11 cellular contexts compared by ENCODE assay signal in genomic region chr17:65495255-65496060, GRCh38.
DNase-seq lines count a peak whose midpoint lies in the region; TF ChIP-seq lines count a peak whose summit lies in the region.
"Had no signal": no experiment of that assay in that cellular context is flagged by ENCODE, and none has a peak within 500 bp of the region (broad histone marks: within the 10 kb centered on the region; RNA-seq: fewer than 3 reads in every experiment).

No MANE protein-coding gene starts in this region.

- H3K18ac ChIP-seq in neuronal stem cell (ENCODE audit: low read length) = peak overlapping the region; percentile 68

- H2BK12ac ChIP-seq in neuronal stem cell (ENCODE audit: low read length) = no peak overlapping the region

- H3K4ac ChIP-seq in neuronal stem cell (ENCODE audit: low read length) = no peak overlapping the region

- DNase-seq in NCI-H524 (lab: John Stamatoyannopoulos, UW) (peak; percentile 42 to 64), NCI-H524 treated with DMSO at 0.1 percent for 48 hours (lab: John Stamatoyannopoulos, UW) (no peak), NCI-H345 (lab: John Stamatoyannopoulos, UW) (peak; percentile 20), dorsolateral prefrontal cortex (peak in 1 of 10 donors; percentile 5), neuronal stem cell (ENCODE audit: low spot score) (peak; percentile 61), NCI-H128 (lab: John Stamatoyannopoulos, UW; ENCODE audit: unreplicated experiment) (no peak), spleen (no peak), GM23248 (no peak)
- DNase-seq: Karpas-422, SJCRH30 had no signal

- no peaks in the 10 kb centered on the region for H4K20me1 ChIP-seq in GM23248 (ENCODE audit: insufficient read depth)

- H3K9me3 ChIP-seq in neuronal stem cell (replicated peaks in 1 of 2; ENCODE audit: control insufficient read depth in 2 of 2, insufficient read depth in 1 of 2, low read depth in 1 of 2, low read length in 2 of 2) = peaks cover 0 to 2% of the 10 kb centered on the region in 2 donors
- no peaks in the 10 kb centered on the region for H3K9me3 ChIP-seq in spleen
- H3K9me3 ChIP-seq in GM23248 (ENCODE audit: low read depth) = no peaks in the 10 kb centered on the region
- H3K9me3 ChIP-seq: SJCRH30 had no signal

- no peak overlapping the region for H2AK5ac ChIP-seq in neuronal stem cell (ENCODE audit: low read depth, low read length)

- WGBS in neuronal stem cell (ENCODE audit: extremely low coverage in 2 of 2, insufficient read length in 2 of 2, insufficient replicate concordance in 1 of 2), 2 donors = no CpG with 5 or more reads among the region's 19 CpGs
- WGBS in spleen, 5 donors = 23 to 32% (median 29%) methylated on average over 19 of the region's 19 CpGs
- WGBS in GM23248 (ENCODE audit: low coverage in 1 of 2, low lambda C conversion rate in 2 of 2, missing lambda C conversion rate in 2 of 2), 2 experiments = 35 to 41% methylated on average over 19 of the region's 19 CpGs

- no peak overlapping the region for H3K14ac ChIP-seq in neuronal stem cell (ENCODE audit: low read length)

- no peaks in the 10 kb centered on the region for H3K36me3 ChIP-seq in neuronal stem cell (replicated peaks in 1 of 2; ENCODE audit: control insufficient read depth in 2 of 2, insufficient read depth in 2 of 2, low read length in 2 of 2)
- H3K36me3 ChIP-seq in spleen = no peaks in the 10 kb centered on the region
- H3K36me3 ChIP-seq in GM23248 (ENCODE audit: low read depth) = no peaks in the 10 kb centered on the region
- H3K36me3 ChIP-seq: SJCRH30 had no signal

- H2BK5ac ChIP-seq in neuronal stem cell (ENCODE audit: low read length) = no peak overlapping the region

- no peaks in the 10 kb centered on the region for H3K79me2 ChIP-seq in GM23248 (ENCODE audit: insufficient read depth)

- no peak overlapping the region for H4K91ac ChIP-seq in neuronal stem cell (ENCODE audit: low read depth, low read length, poor library complexity)

- H2BK15ac ChIP-seq in neuronal stem cell (ENCODE audit: low read length) = no peak overlapping the region

- H3K4me2 ChIP-seq in neuronal stem cell (ENCODE audit: insufficient read depth, low read length, poor library complexity, severe bottlenecking) (peak overlapping the region; percentile 46), GM23248 (ENCODE audit: unreplicated experiment) (no peak overlapping the region)
- H3K4me2 ChIP-seq: A549 had no signal

- H3K79me1 ChIP-seq in neuronal stem cell (ENCODE audit: low read depth, low read length) = no peaks in the 10 kb centered on the region

- H3K27me3 ChIP-seq in dorsolateral prefrontal cortex (no peaks in the 10 kb centered on the region), neuronal stem cell (ENCODE audit: control insufficient read depth in 3 of 3, insufficient read depth in 3 of 3, low read depth in 1 of 3, low read length in 3 of 3) (no peaks in the 10 kb centered on the region), spleen (replicated peaks in 1 of 7) (peaks cover 0 to 39% (median 0%) of the 10 kb centered on the region in 7 donors), GM23248 (replicated peaks; ENCODE audit: insufficient read depth) (no peaks in the 10 kb centered on the region; the same call in 1 of the 2 replicates)
- H3K27me3 ChIP-seq: SJCRH30 had no signal

- peaks cover 10 to 12% of the 10 kb centered on the region in 2 donors for H3K4me1 ChIP-seq in neuronal stem cell (ENCODE audit: control insufficient read depth in 2 of 2, insufficient read depth in 1 of 2, low read depth in 1 of 2, low read length in 2 of 2)
- no peaks in the 10 kb centered on the region for H3K4me1 ChIP-seq in spleen
- no peaks in the 10 kb centered on the region for H3K4me1 ChIP-seq in GM23248 (ENCODE audit: insufficient read depth)
- H3K4me1 ChIP-seq: A549 had no signal

- intact Hi-C loops in dorsolateral prefrontal cortex (cut with DNase I) = no loop called here
- intact Hi-C loops in spleen (cut with DNase I; ENCODE audit: low total_unique reads) = no loop called here

- in situ Hi-C loops in GM23248 (cut with MboI) = no loop called here

- no peak for TF ChIP-seq POLR2A in spleen (IDR thresholded peaks at IDR 0.05)

- no peaks in the 10 kb centered on the region for H3F3A ChIP-seq in GM23248 (ENCODE audit: insufficient read depth)

- no peak overlapping the region for H2BK120ac ChIP-seq in neuronal stem cell (ENCODE audit: low read depth, low read length)

- H4K8ac ChIP-seq in neuronal stem cell (ENCODE audit: low read depth, low read length) = no peak overlapping the region

- H3K27ac ChIP-seq in dorsolateral prefrontal cortex (no peak overlapping the region), neuronal stem cell (replicated peaks; ENCODE audit: low read length) (peak overlapping the region; percentile 34), spleen (no peak overlapping the region), GM23248 (no peak overlapping the region)
- H3K27ac ChIP-seq: A549, SJCRH30 had no signal

- no peak overlapping the region for H3K23ac ChIP-seq in neuronal stem cell (ENCODE audit: low read depth, low read length, poor library complexity)

- H3K9me2 ChIP-seq in GM23248 (ENCODE audit: insufficient read depth) = no peaks in the 10 kb centered on the region

- no peak overlapping the region for H3K9ac ChIP-seq in neuronal stem cell (ENCODE audit: low read depth, low read length, poor library complexity)
- H3K9ac ChIP-seq in GM23248 = no peak overlapping the region

- H2AFZ ChIP-seq in neuronal stem cell (ENCODE audit: low read length) (peak overlapping the region; percentile 67), GM23248 (no peak overlapping the region)

- no peak for TF ChIP-seq CTCF in dorsolateral prefrontal cortex (IDR thresholded peaks at IDR 0.05 in 54 of 56, conservative IDR thresholded peaks at IDR 0.05 in 2 of 56; ENCODE audit: low read depth in 1 of 56, partially characterized antibody in 56 of 56)
- no peak for TF ChIP-seq CTCF in spleen (IDR thresholded peaks at IDR 0.05 in 8 of 11, conservative IDR thresholded peaks at IDR 0.05 in 3 of 11)

- H3K4me3 ChIP-seq in dorsolateral prefrontal cortex (peak overlapping the region in 34 of 59 donors; percentile 11 to 49 (median 27)), neuronal stem cell (ENCODE audit: low read length in 2 of 2) (no peak overlapping the region), spleen (no peak overlapping the region), GM23248 (no peak overlapping the region)
- H3K4me3 ChIP-seq: A549, SJCRH30 had no signal

Comparison
In these comparisons a context has a peak if more than half of its experiments do, and no peak if none do; other contexts are left out.
1. DNase-seq: peak in NCI-H524 (2 of 2), NCI-H345 (single experiment) and neuronal stem cell (single experiment); none in NCI-H524 treated with DMSO at 0.1 percent for 48 hours (single experiment), NCI-H128 (single experiment), spleen (single experiment) and GM23248 (single experiment).
2. H3K4me3 ChIP-seq: peak in dorsolateral prefrontal cortex (34 of 59); none in neuronal stem cell (0 of 2), spleen (0 of 8) and GM23248 (single experiment).